ENCODE assay signal across 1 cellular context in the genomic region with DNA sequence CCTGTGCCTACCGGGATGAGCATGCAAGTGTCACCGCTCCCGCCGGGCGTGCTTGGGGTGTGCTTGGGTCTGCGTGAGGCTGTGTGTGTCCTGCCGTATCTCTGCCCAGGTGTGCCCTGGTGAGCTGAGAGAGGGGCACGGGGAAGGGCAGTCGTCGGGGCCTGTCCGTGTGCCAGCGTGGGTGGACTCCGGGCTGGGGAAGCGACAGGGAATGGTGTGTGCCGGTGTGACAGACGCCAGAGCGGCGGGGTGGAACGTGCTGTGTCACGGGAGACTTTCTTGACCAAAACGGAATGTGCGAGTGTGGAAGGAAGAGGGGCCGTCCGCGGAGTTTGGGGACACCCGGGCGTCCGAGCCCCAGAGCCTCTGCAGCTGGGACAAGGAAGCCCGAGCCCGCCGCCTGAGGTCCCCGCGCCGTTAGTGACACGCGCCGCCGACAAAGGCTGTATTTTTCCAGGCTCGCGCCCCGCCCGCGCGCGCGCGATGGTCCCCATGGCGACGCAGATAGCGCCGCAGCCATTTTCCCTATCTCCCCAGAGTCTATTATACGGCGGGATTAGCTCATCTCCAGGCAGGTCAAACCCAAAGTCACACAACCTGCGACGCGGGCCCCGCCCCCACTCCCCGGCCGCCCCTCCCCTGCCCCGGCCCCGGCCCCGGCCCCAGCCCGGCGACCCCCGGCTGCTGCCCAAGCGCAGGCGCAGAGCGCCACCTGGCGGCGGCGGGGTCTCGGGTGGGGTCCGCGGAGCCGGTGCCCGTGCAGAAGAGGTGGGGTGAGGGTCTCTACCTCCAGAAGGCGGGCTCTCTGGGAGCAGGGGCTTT.
A peak's percentile ranks its signal among the peaks of the same experiment; 100 is the strongest.
TF ChIP-seq lines count a peak whose summit lies in the region.

No MANE protein-coding gene starts in this region.

TF ChIP-seq in HepG2, 621 proteins besides CTCF, POLR2A, EP300 and RAD21 (continued from another document):
- TF ChIP-seq, protein P1, sequence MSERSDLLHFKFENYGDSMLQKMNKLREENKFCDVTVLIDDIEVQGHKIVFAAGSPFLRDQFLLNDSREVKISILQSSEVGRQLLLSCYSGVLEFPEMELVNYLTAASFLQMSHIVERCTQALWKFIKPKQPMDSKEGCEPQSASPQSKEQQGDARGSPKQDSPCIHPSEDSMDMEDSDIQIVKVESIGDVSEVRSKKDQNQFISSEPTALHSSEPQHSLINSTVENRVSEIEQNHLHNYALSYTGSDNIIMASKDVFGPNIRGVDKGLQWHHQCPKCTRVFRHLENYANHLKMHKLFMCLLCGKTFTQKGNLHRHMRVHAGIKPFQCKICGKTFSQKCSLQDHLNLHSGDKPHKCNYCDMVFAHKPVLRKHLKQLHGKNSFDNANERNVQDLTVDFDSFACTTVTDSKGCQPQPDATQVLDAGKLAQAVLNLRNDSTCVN (CRISPR knock-in tag; IDR thresholded peaks at IDR 0.05; ENCODE audit: borderline replicate concordance): no peak
- no peak for TF ChIP-seq SIN3A (IDR thresholded peaks at IDR 0.05; ENCODE audit: borderline replicate concordance, low read depth, low read length)
- TF ChIP-seq HOXA5 (CRISPR knock-in tag; IDR thresholded peaks at IDR 0.05): no peak
- no peak for TF ChIP-seq ZNF703 (CRISPR knock-in tag; IDR thresholded peaks at IDR 0.05; ENCODE audit: borderline replicate concordance)
- peak; percentile 49 for TF ChIP-seq AGO2 (optimal IDR thresholded peaks at IDR 0.05; ENCODE audit: low read depth, low read length)
- no peak for TF ChIP-seq ZNF335 (CRISPR knock-in tag; IDR thresholded peaks at IDR 0.05)
- no peak for TF ChIP-seq ZFP36L2 (CRISPR knock-in tag; IDR thresholded peaks at IDR 0.05)
- TF ChIP-seq ZFX (CRISPR knock-in tag; IDR thresholded peaks at IDR 0.05; ENCODE audit: low read depth): no peak
- peak; percentile 34 for TF ChIP-seq HOXA3 (CRISPR knock-in tag; IDR thresholded peaks at IDR 0.05)
- no peak for TF ChIP-seq PHF20 (CRISPR knock-in tag; IDR thresholded peaks at IDR 0.05)
- TF ChIP-seq ZBTB7A (CRISPR knock-in tag; IDR thresholded peaks at IDR 0.05): 0 out of 2 replicates have a peak, but pooled peaks have one; percentile 51
- 0 out of 2 replicates have a peak, but pooled peaks have one; percentile 12 for TF ChIP-seq RFX3 (CRISPR knock-in tag; IDR thresholded peaks at IDR 0.05)
- TF ChIP-seq, protein P2, sequence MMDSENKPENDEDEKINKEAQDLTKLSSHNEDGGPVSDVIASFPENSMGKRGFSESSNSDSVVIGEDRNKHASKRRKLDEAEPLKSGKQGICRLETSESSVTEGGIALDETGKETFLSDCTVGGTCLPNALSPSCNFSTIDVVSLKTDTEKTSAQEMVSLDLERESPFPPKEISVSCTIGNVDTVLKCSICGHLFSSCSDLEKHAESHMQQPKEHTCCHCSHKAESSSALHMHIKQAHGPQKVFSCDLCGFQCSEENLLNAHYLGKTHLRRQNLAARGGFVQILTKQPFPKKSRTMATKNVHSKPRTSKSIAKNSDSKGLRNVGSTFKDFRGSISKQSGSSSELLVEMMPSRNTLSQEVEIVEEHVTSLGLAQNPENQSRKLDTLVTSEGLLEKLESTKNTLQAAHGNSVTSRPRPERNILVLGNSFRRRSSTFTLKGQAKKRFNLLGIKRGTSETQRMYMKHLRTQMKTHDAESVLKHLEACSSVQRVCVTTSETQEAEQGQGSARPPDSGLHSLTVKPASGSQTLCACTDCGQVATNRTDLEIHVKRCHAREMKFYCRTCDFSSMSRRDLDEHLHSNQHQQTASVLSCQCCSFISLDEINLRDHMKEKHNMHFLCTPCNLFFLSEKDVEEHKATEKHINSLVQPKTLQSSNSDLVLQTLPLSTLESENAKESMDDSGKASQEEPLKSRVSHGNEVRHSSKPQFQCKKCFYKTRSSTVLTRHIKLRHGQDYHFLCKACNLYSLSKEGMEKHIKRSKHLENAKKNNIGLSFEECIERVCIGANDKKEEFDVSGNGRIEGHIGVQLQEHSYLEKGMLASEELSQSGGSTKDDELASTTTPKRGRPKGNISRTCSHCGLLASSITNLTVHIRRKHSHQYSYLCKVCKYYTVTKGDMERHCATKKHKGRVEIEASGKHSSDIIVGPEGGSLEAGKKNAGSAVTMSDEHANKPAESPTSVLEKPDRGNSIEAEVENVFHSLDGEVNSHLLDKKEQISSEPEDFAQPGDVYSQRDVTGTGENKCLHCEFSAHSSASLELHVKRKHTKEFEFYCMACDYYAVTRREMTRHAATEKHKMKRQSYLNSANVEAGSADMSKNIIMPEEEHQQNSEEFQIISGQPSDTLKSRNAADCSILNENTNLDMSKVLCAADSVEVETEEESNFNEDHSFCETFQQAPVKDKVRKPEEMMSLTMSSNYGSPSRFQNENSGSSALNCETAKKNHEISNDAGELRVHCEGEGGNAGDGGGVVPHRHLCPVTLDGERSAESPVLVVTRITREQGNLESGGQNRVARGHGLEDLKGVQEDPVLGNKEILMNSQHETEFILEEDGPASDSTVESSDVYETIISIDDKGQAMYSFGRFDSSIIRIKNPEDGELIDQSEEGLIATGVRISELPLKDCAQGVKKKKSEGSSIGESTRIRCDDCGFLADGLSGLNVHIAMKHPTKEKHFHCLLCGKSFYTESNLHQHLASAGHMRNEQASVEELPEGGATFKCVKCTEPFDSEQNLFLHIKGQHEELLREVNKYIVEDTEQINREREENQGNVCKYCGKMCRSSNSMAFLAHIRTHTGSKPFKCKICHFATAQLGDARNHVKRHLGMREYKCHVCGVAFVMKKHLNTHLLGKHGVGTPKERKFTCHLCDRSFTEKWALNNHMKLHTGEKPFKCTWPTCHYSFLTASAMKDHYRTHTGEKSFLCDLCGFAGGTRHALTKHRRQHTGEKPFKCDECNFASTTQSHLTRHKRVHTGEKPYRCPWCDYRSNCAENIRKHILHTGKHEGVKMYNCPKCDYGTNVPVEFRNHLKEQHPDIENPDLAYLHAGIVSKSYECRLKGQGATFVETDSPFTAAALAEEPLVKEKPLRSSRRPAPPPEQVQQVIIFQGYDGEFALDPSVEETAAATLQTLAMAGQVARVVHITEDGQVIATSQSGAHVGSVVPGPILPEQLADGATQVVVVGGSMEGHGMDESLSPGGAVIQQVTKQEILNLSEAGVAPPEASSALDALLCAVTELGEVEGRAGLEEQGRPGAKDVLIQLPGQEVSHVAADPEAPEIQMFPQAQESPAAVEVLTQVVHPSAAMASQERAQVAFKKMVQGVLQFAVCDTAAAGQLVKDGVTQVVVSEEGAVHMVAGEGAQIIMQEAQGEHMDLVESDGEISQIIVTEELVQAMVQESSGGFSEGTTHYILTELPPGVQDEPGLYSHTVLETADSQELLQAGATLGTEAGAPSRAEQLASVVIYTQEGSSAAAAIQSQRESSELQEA (CRISPR knock-in tag; IDR thresholded peaks at IDR 0.05; ENCODE audit: not compliant biosample characterization): no peak
- TF ChIP-seq ZNF382 (CRISPR knock-in tag; IDR thresholded peaks at IDR 0.05; ENCODE audit: borderline replicate concordance): no peak
- TF ChIP-seq JUNB (CRISPR knock-in tag; IDR thresholded peaks at IDR 0.05; ENCODE audit: borderline replicate concordance): no peak
- TF ChIP-seq, protein P3, sequence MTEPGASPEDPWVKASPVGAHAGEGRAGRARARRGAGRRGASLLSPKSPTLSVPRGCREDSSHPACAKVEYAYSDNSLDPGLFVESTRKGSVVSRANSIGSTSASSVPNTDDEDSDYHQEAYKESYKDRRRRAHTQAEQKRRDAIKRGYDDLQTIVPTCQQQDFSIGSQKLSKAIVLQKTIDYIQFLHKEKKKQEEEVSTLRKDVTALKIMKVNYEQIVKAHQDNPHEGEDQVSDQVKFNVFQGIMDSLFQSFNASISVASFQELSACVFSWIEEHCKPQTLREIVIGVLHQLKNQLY (CRISPR knock-in tag; IDR thresholded peaks at IDR 0.05): no peak
- no peak for TF ChIP-seq RBAK (CRISPR knock-in tag; IDR thresholded peaks at IDR 0.05)
- no peak for TF ChIP-seq CENPX (CRISPR knock-in tag; IDR thresholded peaks at IDR 0.05)
- no peak for TF ChIP-seq TARDBP (CRISPR knock-in tag; IDR thresholded peaks at IDR 0.05)
- TF ChIP-seq SMC3 (IDR thresholded peaks at IDR 0.05; ENCODE audit: low read length): peak; percentile 21; the same call in 1 of the 2 replicates
- TF ChIP-seq YY1 (IDR thresholded peaks at IDR 0.05; ENCODE audit: insufficient read depth, insufficient replicate concordance, low read depth, low read length): peak; percentile 49
- TF ChIP-seq JDP2 (CRISPR knock-in tag; IDR thresholded peaks at IDR 0.05; ENCODE audit: borderline replicate concordance): no peak
- peak; percentile 31; the same call in 1 of the 2 replicates for TF ChIP-seq KDM2A (CRISPR knock-in tag; IDR thresholded peaks at IDR 0.05; ENCODE audit: borderline replicate concordance, low read depth)
- no peak for TF ChIP-seq ZNF337 (CRISPR knock-in tag; IDR thresholded peaks at IDR 0.05; ENCODE audit: borderline replicate concordance, low read depth)
- peak; percentile 74 for TF ChIP-seq STAG1 (CRISPR knock-in tag; IDR thresholded peaks at IDR 0.05)
